Comparison of ENCODE assay signal across 22 cellular contexts in genomic region chr3:127445581-127446368, GRCh38.
DNase-seq lines count a peak whose midpoint lies in the region; ATAC-seq, FAIRE-seq and TF ChIP-seq lines count a peak whose summit lies in the region.
"Had no signal": no experiment of that assay in that cellular context is flagged by ENCODE, and none has a peak within 500 bp of the region (broad histone marks: within the 10 kb centered on the region; RNA-seq: fewer than 3 reads in every experiment).

No MANE protein-coding gene starts in this region.

- no peak overlapping the region for H2AFZ ChIP-seq in HepG2 (ENCODE audit: low read length)

- H3K4me3 ChIP-seq in WERI-Rb-1 (ENCODE audit: low read depth, low read length) (no peak overlapping the region), HepG2 (replicated peaks in 1 of 3; ENCODE audit: insufficient read depth in 1 of 3, low read depth in 2 of 3, low read length in 3 of 3) (no peak overlapping the region), stomach (no peak overlapping the region)
- H3K4me3 ChIP-seq: testis had no signal

- TF ChIP-seq CTCF in WERI-Rb-1 (IDR thresholded peaks at IDR 0.05; ENCODE audit: low read depth, low read length) (peak; percentile 49), HepG2 (CRISPR knock-in tag; IDR thresholded peaks at IDR 0.05) (0 out of 2 replicates have a peak, but pooled peaks have one; percentile 5), stomach (IDR thresholded peaks at IDR 0.05) (no peak)

- no peaks in the 10 kb centered on the region for H3K9me3 Mint-ChIP-seq in activated T-cell treated with anti-CD3 and anti-CD28 coated beads, Interleukin-2, amount 50 U/mL, for 24 hours
- no peaks in the 10 kb centered on the region for H3K9me3 Mint-ChIP-seq in T-helper 2 cell treated with Interferon-gamma antibody and Interleukin-4, amounts not matched to agents 5 μg/mL and 100 μg/mL, for 36 hours
- H3K9me3 Mint-ChIP-seq: nephron had no signal

- H3K4me1 ChIP-seq in HepG2 (ENCODE audit: insufficient read depth, low read length) (no peaks in the 10 kb centered on the region), stomach (no peaks in the 10 kb centered on the region)
- H3K4me1 ChIP-seq: testis had no signal

- H3K27me3 ChIP-seq in WERI-Rb-1 (ENCODE audit: insufficient read depth, low read depth, severe bottlenecking) (no peaks in the 10 kb centered on the region), HepG2 (ENCODE audit: control insufficient read depth in 1 of 2, insufficient read depth in 2 of 2, low read length in 2 of 2) (peaks cover 0 to 7% of the 10 kb centered on the region in 2 experiments; a peak in 3 of 5 replicates), stomach (peaks cover 0 to 28% (median 0%) of the 10 kb centered on the region in 3 donors)
- H3K27me3 ChIP-seq: testis had no signal

- BruUV-seq in HepG2 (replicated peaks; lab: Mats Ljungman, UMichigan), result no TSS peak

- no peaks in the 10 kb centered on the region for H3K79me2 ChIP-seq in HepG2 (ENCODE audit: insufficient read depth, low read length)

- H3K4me3 Mint-ChIP-seq in activated T-cell treated with anti-CD3 and anti-CD28 coated beads, Interleukin-2, amount 50 U/mL, for 24 hours, result no peak overlapping the region
- H3K4me3 Mint-ChIP-seq in T-helper 2 cell treated with Interferon-gamma antibody and Interleukin-4, amounts not matched to agents 5 μg/mL and 100 μg/mL, for 36 hours, result no peak overlapping the region
- H3K4me3 Mint-ChIP-seq: activated naive CD8-positive, alpha-beta T cell; nephron; stimulated activated naive B cell treated with anti-CD40 and anti-IgM and Interleukin-4, amounts not matched to agents 10 μg/mL and 1 μg/mL and 100 μg/mL, for 72 hours had no signal

- TF ChIP-seq EP300 in HepG2 (IDR thresholded peaks at IDR 0.05; ENCODE audit: low read depth in 2 of 2, low read length in 2 of 2), result no peak
- TF ChIP-seq EP300 in HepG2 (CRISPR knock-in tag; IDR thresholded peaks at IDR 0.05; ENCODE audit: borderline replicate concordance), result no peak
- no peak for TF ChIP-seq EP300 in stomach (IDR thresholded peaks at IDR 0.05)

- H3K36me3 Mint-ChIP-seq in activated T-cell treated with anti-CD3 and anti-CD28 coated beads, Interleukin-2, amount 50 U/mL, for 24 hours (ENCODE audit: low read depth), result no peaks in the 10 kb centered on the region
- H3K36me3 Mint-ChIP-seq in T-helper 2 cell treated with Interferon-gamma antibody and Interleukin-4, amounts not matched to agents 5 μg/mL and 100 μg/mL, for 36 hours (ENCODE audit: low read depth), result no peaks in the 10 kb centered on the region
- H3K36me3 Mint-ChIP-seq: activated naive CD8-positive, alpha-beta T cell; stimulated activated naive B cell treated with anti-CD40 and anti-IgM and Interleukin-4, amounts not matched to agents 10 μg/mL and 1 μg/mL and 100 μg/mL, for 72 hours had no signal

- intact Hi-C loops in HepG2 (cut with micrococcal nuclease; ENCODE audit: unreplicated experiment) (no loop called here), stomach (cut with DNase I; ENCODE audit: low total_unique reads) (no loop called here)

- POLR2A ChIA-PET in HepG2 (lab: Yijun Ruan, JAX), result no interaction called here

- H3K9me3 ChIP-seq in WERI-Rb-1 (ENCODE audit: severe bottlenecking) (peaks cover 2% of the 10 kb centered on the region), HepG2 (ENCODE audit: low read length) (no peaks in the 10 kb centered on the region), stomach (no peaks in the 10 kb centered on the region)
- H3K9me3 ChIP-seq: testis had no signal

- TF ChIP-seq POLR2A in HepG2 (IDR thresholded peaks at IDR 0.05; ENCODE audit: insufficient read depth in 1 of 2, low read depth in 2 of 2, low read length in 2 of 2) (no peak), stomach (IDR thresholded peaks at IDR 0.05) (no peak)

- H3K4me1 Mint-ChIP-seq in activated T-cell treated with anti-CD3 and anti-CD28 coated beads, Interleukin-2, amount 50 U/mL, for 24 hours (ENCODE audit: low read depth), result no peaks in the 10 kb centered on the region
- H3K4me1 Mint-ChIP-seq in T-helper 2 cell treated with Interferon-gamma antibody and Interleukin-4, amounts not matched to agents 5 μg/mL and 100 μg/mL, for 36 hours (ENCODE audit: low read depth), result no peaks in the 10 kb centered on the region
- H3K4me1 Mint-ChIP-seq: nephron; stimulated activated naive B cell treated with anti-CD40 and anti-IgM and Interleukin-4, amounts not matched to agents 10 μg/mL and 1 μg/mL and 100 μg/mL, for 72 hours had no signal

- in situ Hi-C loops in HepG2 (cut with HindIII; ENCODE audit: extremely low pct_ligation_motif_present, low pct_unique_long_range_greater_than_20kb), result no loop called here

- peak; percentile 8 for DNase-seq in activated T-cell treated with anti-CD3 and anti-CD28 coated beads, Interleukin-2, amount 50 U/mL, for 24 hours
- DNase-seq in activated T-cell treated with anti-CD3 and anti-CD28 coated beads, Interleukin-2, amount 50 U/mL, for 1 hour, result no peak
- DNase-seq in WERI-Rb-1 (no peak), HepG2 (ENCODE audit: low spot score) (no peak), stomach (peak; percentile 21), kidney glomerular epithelial cell (lab: John Stamatoyannopoulos, UW) (no peak)
- DNase-seq in T-helper 2 cell treated with Interferon-gamma antibody and Interleukin-4, amounts not matched to agents 5 μg/mL and 100 μg/mL, for 36 hours (ENCODE audit: low spot score), result no peak
- no peak for DNase-seq in stimulated activated CD4-positive, alpha-beta T cell treated with anti-CD3 and anti-CD28 coated beads, Interleukin-4, amount 100 ng/mL, for 24 hours
- DNase-seq: AML-193; effector memory CD4-positive, alpha-beta T cell; GF-D8; midbrain; MM.1S; NCI-H1417 treated with DMSO at 0.1 percent for 48 hours; NCI-H2107; stimulated activated CD4-positive, alpha-beta T cell treated with anti-CD3 and anti-CD28 coated beads, Interleukin-2, amount 100 ng/mL, for 24 hours; stimulated activated naive B cell treated with anti-CD40 and anti-IgM and Interleukin-4, amounts not matched to agents 10 μg/mL and 1 μg/mL and 100 μg/mL, for 72 hours; testis had no signal

- no peak overlapping the region for H3K9ac ChIP-seq in HepG2 (ENCODE audit: insufficient read depth, low read depth, low read length)

- no peak for FAIRE-seq in HepG2 (lab: Jason Lieb, UNC)
- FAIRE-seq: H54 had no signal

- 8% methylated on average over 10 of the region's 14 CpGs for WGBS in HepG2 (ENCODE audit: low lambda C conversion rate)
- 75 to 83% (median 78%) methylated on average over 12 to 14 of the region's 14 CpGs for WGBS in stomach, 5 donors

- TF ChIP-seq RAD21 in HepG2 (CRISPR knock-in tag; IDR thresholded peaks at IDR 0.05), result no peak

- H3K27ac ChIP-seq in WERI-Rb-1 (no peak overlapping the region), HepG2 (ENCODE audit: extremely low read length, insufficient read depth, low read length) (no peak overlapping the region), stomach (no peak overlapping the region)
- H3K27ac ChIP-seq: testis had no signal

- ATAC-seq in HepG2, result peak; percentile 46; the same call in 2 of the 3 replicates
- ATAC-seq: stimulated activated naive B cell treated with anti-CD40 and anti-IgM and Interleukin-4, amounts not matched to agents 10 μg/mL and 1 μg/mL and 100 μg/mL, for 72 hours had no signal

- H3K36me3 ChIP-seq in WERI-Rb-1 (no peaks in the 10 kb centered on the region), HepG2 (replicated peaks in 1 of 2; ENCODE audit: control insufficient read depth in 1 of 2, insufficient read depth in 2 of 2, low read length in 2 of 2) (no peaks in the 10 kb centered on the region), stomach (no peaks in the 10 kb centered on the region)

- CTCF ChIA-PET in HepG2 (lab: Yijun Ruan, JAX; ENCODE audit: low intra/inter-chr PET ratio, low total read pairs), result no interaction called here

- H4K20me1 ChIP-seq in HepG2 (ENCODE audit: insufficient read depth, low read length), result no peaks in the 10 kb centered on the region

- peaks cover 6% of the 10 kb centered on the region for H3K27me3 Mint-ChIP-seq in activated T-cell treated with anti-CD3 and anti-CD28 coated beads, Interleukin-2, amount 50 U/mL, for 24 hours
- no peaks in the 10 kb centered on the region for H3K27me3 Mint-ChIP-seq in T-helper 2 cell treated with Interferon-gamma antibody and Interleukin-4, amounts not matched to agents 5 μg/mL and 100 μg/mL, for 36 hours (ENCODE audit: low read depth)

- H3K4me2 ChIP-seq in HepG2 (ENCODE audit: low read depth, low read length), result no peak overlapping the region

- H3K27ac Mint-ChIP-seq in activated T-cell treated with anti-CD3 and anti-CD28 coated beads, Interleukin-2, amount 50 U/mL, for 24 hours, result no peak overlapping the region
- H3K27ac Mint-ChIP-seq in T-helper 2 cell treated with Interferon-gamma antibody and Interleukin-4, amounts not matched to agents 5 μg/mL and 100 μg/mL, for 36 hours, result no peak overlapping the region
- H3K27ac Mint-ChIP-seq: activated naive CD8-positive, alpha-beta T cell; nephron; progenitor cell of endocrine pancreas; stimulated activated naive B cell treated with anti-CD40 and anti-IgM and Interleukin-4, amounts not matched to agents 10 μg/mL and 1 μg/mL and 100 μg/mL, for 72 hours had no signal

TF ChIP-seq in HepG2, 621 proteins besides CTCF, POLR2A, EP300 and RAD21 (continues in another document):
- TF ChIP-seq, protein P1, sequence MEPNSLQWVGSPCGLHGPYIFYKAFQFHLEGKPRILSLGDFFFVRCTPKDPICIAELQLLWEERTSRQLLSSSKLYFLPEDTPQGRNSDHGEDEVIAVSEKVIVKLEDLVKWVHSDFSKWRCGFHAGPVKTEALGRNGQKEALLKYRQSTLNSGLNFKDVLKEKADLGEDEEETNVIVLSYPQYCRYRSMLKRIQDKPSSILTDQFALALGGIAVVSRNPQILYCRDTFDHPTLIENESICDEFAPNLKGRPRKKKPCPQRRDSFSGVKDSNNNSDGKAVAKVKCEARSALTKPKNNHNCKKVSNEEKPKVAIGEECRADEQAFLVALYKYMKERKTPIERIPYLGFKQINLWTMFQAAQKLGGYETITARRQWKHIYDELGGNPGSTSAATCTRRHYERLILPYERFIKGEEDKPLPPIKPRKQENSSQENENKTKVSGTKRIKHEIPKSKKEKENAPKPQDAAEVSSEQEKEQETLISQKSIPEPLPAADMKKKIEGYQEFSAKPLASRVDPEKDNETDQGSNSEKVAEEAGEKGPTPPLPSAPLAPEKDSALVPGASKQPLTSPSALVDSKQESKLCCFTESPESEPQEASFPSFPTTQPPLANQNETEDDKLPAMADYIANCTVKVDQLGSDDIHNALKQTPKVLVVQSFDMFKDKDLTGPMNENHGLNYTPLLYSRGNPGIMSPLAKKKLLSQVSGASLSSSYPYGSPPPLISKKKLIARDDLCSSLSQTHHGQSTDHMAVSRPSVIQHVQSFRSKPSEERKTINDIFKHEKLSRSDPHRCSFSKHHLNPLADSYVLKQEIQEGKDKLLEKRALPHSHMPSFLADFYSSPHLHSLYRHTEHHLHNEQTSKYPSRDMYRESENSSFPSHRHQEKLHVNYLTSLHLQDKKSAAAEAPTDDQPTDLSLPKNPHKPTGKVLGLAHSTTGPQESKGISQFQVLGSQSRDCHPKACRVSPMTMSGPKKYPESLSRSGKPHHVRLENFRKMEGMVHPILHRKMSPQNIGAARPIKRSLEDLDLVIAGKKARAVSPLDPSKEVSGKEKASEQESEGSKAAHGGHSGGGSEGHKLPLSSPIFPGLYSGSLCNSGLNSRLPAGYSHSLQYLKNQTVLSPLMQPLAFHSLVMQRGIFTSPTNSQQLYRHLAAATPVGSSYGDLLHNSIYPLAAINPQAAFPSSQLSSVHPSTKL (CRISPR knock-in tag; IDR thresholded peaks at IDR 0.05), result no peak
- no peak for TF ChIP-seq MEIS1 (CRISPR knock-in tag; IDR thresholded peaks at IDR 0.05; ENCODE audit: borderline replicate concordance)

Comparison
In these comparisons a context has a peak if more than half of its experiments do, and no peak if none do; other contexts are left out.
1. DNase-seq: peak in activated T-cell treated with anti-CD3 and anti-CD28 coated beads, Interleukin-2, amount 50 U/mL, for 24 hours (single experiment) and stomach (single experiment); none in activated T-cell treated with anti-CD3 and anti-CD28 coated beads, Interleukin-2, amount 50 U/mL, for 1 hour (single experiment), WERI-Rb-1 (single experiment), HepG2 (single experiment), T-helper 2 cell treated with Interferon-gamma antibody and Interleukin-4, amounts not matched to agents 5 μg/mL and 100 μg/mL, for 36 hours (single experiment), kidney glomerular epithelial cell (single experiment) and stimulated activated CD4-positive, alpha-beta T cell treated with anti-CD3 and anti-CD28 coated beads, Interleukin-4, amount 100 ng/mL, for 24 hours (single experiment).
2. CTCF ChIP-seq: peak in WERI-Rb-1 (single experiment) and HepG2 (single experiment); none in stomach (0 of 7).